ENCODE assay signal across 2 cellular contexts in the genomic region with DNA sequence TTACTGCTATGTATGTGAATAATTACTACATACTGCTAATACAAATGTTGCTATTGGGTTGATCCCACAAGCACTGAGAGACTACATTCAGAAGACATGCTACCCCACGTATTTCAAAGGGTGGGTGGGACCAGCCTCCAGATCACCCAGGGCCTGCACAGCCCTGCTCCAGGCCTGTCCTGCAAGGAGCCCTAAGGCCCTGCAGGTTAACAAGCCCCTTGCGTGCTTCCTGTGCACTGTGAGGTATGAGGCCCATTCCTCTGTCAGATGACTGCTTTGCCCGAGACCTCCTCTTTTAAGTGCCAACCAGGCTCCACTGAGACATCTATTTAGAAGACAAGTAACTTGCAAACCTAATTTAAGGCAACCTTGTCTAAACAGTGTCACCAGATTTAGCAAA.
TF ChIP-seq lines count a peak whose summit lies in the region.

No MANE protein-coding gene starts in this region.

TF ChIP-seq in liver, 16 proteins besides CTCF, POLR2A, EP300 and RAD21:
- TF ChIP-seq, protein P1, sequence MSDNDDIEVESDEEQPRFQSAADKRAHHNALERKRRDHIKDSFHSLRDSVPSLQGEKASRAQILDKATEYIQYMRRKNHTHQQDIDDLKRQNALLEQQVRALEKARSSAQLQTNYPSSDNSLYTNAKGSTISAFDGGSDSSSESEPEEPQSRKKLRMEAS (IDR thresholded peaks at IDR 0.05), result no peak
- TF ChIP-seq, protein P2, sequence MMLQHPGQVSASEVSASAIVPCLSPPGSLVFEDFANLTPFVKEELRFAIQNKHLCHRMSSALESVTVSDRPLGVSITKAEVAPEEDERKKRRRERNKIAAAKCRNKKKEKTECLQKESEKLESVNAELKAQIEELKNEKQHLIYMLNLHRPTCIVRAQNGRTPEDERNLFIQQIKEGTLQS (IDR thresholded peaks at IDR 0.05), result no peak
- TF ChIP-seq NR2F2 (IDR thresholded peaks at IDR 0.05) (no peak), TAF1 (conservative IDR thresholded peaks at IDR 0.05) (no peak), HNF4G (IDR thresholded peaks at IDR 0.05) (no peak), EGR1 (IDR thresholded peaks at IDR 0.05; ENCODE audit: low read depth in 2 of 2) (no peak), RXRA (IDR thresholded peaks at IDR 0.05) (no peak), YY1 (IDR thresholded peaks at IDR 0.05) (no peak), JUND (IDR thresholded peaks at IDR 0.05) (no peak), HNF4A (conservative IDR thresholded peaks at IDR 0.05) (no peak), FOXA2 (IDR thresholded peaks at IDR 0.05) (no peak), GABPA (IDR thresholded peaks at IDR 0.05 in 1 of 2, conservative IDR thresholded peaks at IDR 0.05 in 1 of 2) (no peak)
- TF ChIP-seq, protein P3, sequence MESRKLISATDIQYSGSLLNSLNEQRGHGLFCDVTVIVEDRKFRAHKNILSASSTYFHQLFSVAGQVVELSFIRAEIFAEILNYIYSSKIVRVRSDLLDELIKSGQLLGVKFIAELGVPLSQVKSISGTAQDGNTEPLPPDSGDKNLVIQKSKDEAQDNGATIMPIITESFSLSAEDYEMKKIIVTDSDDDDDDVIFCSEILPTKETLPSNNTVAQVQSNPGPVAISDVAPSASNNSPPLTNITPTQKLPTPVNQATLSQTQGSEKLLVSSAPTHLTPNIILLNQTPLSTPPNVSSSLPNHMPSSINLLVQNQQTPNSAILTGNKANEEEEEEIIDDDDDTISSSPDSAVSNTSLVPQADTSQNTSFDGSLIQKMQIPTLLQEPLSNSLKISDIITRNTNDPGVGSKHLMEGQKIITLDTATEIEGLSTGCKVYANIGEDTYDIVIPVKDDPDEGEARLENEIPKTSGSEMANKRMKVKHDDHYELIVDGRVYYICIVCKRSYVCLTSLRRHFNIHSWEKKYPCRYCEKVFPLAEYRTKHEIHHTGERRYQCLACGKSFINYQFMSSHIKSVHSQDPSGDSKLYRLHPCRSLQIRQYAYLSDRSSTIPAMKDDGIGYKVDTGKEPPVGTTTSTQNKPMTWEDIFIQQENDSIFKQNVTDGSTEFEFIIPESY (IDR thresholded peaks at IDR 0.05), result no peak
- TF ChIP-seq, protein P4, sequence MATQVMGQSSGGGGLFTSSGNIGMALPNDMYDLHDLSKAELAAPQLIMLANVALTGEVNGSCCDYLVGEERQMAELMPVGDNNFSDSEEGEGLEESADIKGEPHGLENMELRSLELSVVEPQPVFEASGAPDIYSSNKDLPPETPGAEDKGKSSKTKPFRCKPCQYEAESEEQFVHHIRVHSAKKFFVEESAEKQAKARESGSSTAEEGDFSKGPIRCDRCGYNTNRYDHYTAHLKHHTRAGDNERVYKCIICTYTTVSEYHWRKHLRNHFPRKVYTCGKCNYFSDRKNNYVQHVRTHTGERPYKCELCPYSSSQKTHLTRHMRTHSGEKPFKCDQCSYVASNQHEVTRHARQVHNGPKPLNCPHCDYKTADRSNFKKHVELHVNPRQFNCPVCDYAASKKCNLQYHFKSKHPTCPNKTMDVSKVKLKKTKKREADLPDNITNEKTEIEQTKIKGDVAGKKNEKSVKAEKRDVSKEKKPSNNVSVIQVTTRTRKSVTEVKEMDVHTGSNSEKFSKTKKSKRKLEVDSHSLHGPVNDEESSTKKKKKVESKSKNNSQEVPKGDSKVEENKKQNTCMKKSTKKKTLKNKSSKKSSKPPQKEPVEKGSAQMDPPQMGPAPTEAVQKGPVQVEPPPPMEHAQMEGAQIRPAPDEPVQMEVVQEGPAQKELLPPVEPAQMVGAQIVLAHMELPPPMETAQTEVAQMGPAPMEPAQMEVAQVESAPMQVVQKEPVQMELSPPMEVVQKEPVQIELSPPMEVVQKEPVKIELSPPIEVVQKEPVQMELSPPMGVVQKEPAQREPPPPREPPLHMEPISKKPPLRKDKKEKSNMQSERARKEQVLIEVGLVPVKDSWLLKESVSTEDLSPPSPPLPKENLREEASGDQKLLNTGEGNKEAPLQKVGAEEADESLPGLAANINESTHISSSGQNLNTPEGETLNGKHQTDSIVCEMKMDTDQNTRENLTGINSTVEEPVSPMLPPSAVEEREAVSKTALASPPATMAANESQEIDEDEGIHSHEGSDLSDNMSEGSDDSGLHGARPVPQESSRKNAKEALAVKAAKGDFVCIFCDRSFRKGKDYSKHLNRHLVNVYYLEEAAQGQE (IDR thresholded peaks at IDR 0.05), result no peak
TF ChIP-seq in liver: peak in this region for 0.

TF ChIP-seq in HepG2, 621 proteins besides CTCF, POLR2A, EP300 and RAD21:
- TF ChIP-seq, protein P5, sequence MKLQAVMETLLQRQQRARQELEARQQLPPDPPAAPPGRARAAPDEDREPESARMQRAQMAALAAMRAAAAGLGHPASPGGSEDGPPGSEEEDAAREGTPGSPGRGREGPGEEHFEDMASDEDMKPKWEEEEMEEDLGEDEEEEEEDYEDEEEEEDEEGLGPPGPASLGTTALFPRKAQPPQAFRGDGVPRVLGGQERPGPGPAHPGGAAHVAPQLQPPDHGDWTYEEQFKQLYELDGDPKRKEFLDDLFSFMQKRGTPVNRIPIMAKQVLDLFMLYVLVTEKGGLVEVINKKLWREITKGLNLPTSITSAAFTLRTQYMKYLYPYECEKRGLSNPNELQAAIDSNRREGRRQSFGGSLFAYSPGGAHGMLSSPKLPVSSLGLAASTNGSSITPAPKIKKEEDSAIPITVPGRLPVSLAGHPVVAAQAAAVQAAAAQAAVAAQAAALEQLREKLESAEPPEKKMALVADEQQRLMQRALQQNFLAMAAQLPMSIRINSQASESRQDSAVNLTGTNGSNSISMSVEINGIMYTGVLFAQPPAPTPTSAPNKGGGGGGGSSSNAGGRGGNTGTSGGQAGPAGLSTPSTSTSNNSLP (IDR thresholded peaks at IDR 0.05; ENCODE audit: low read depth, low read length), result no peak
- TF ChIP-seq ZNF432 (CRISPR knock-in tag; IDR thresholded peaks at IDR 0.05; ENCODE audit: borderline replicate concordance) (no peak), EHMT2 (IDR thresholded peaks at IDR 0.05; ENCODE audit: borderline replicate concordance, low read depth, low read length) (no peak), NFIB (CRISPR knock-in tag; IDR thresholded peaks at IDR 0.05; ENCODE audit: borderline replicate concordance) (no peak), SAP130 (CRISPR knock-in tag; IDR thresholded peaks at IDR 0.05; ENCODE audit: low read depth) (no peak), DPF2 (CRISPR knock-in tag; IDR thresholded peaks at IDR 0.05; ENCODE audit: borderline replicate concordance, low read depth) (no peak)
